1 cellular context compared by ENCODE assay signal in genomic region chr6:47358440-47359225, GRCh38.
TF ChIP-seq lines count a peak whose summit lies in the region.

No MANE protein-coding gene starts in this region.

TF ChIP-seq in GM12878, 131 proteins besides CTCF, POLR2A, EP300 and RAD21 (continued from another document):
- no peak for TF ChIP-seq E2F8 (IDR thresholded peaks at IDR 0.05; ENCODE audit: low read depth, partially characterized antibody)
